In the genomic region with DNA sequence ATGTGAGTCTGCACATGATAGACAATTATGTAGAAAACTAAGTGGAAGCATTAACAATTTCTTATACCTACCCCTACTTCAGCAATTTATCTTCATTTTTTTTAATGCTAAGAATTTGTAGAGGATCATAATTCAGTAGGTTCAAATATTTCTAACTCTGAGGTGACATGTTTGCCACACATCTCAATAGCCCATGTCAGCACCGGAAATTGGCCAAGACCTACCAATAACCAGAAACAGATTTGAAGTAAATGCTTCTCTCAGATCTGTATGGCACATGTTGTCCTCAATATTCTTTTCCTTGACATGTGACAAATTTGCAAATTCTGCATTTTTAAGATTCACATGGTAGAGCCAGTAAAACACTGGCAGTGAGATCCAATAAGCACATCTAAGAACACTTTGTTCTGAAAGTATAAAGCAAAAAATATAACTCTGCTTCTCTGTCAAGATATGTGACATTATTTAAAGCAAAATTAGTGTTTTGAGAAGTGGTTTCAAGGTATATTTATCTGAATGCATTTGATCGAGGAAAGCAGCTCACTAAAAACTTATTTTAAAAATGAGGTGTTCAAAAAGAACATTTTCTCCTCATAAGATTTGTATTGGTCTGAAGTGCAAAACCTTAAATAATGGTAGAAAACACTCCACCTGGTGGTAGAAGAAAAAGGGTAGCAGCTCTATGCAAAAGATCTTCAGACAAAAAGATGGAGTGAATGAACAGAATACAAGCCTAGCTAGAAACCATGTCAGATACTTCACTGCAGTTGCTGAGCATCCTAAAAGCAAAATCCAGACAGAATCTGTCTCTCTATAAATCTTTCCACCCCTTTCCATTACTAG, we compare ENCODE assay signal across 8 cellular contexts.
DNase-seq lines count a peak whose midpoint lies in the region; ATAC-seq, FAIRE-seq and TF ChIP-seq lines count a peak whose summit lies in the region.

No MANE protein-coding gene starts in this region.

- no peaks in the 10 kb centered on the region for H3K79me2 ChIP-seq in HCT116 (ENCODE audit: insufficient read depth, low read length)

- intact Hi-C loops in HCT116 (cut with micrococcal nuclease): loop anchor here (1.0 to 10.0 kb wide), 3 partner anchors 157 to 1632 kb away; no protein-coding TSS in a partner anchor
- intact Hi-C loops in activated CD4-positive, alpha-beta memory T cell treated with anti-CD3 and anti-CD28 coated beads for 36 hours (cut with micrococcal nuclease): loop anchor here (5.0 kb wide), 1 partner anchor 999 kb away; no protein-coding TSS in a partner anchor

- TF ChIP-seq RAD21 in HCT116 (IDR thresholded peaks at IDR 0.05; ENCODE audit: low read depth): peak; percentile 47; the same call in 1 of the 2 replicates

- H3K36me3 Mint-ChIP-seq in activated CD4-positive, alpha-beta memory T cell treated with anti-CD3 and anti-CD28 coated beads for 36 hours: no peaks in the 10 kb centered on the region
- H3K36me3 Mint-ChIP-seq in activated CD8-positive, alpha-beta memory T cell treated with anti-CD3 and anti-CD28 coated beads, Interleukin-2, amount 10 ng/mL, durations not matched to agents 7 days and 5 days: no peaks in the 10 kb centered on the region
- no peaks in the 10 kb centered on the region for H3K36me3 Mint-ChIP-seq in activated CD4-positive, alpha-beta memory T cell treated with anti-CD3 and anti-CD28 coated beads, Interleukin-2, amount 10 ng/mL, durations not matched to agents 7 days and 5 days (ENCODE audit: low read depth)

- H3K27me3 Mint-ChIP-seq in activated CD4-positive, alpha-beta memory T cell treated with anti-CD3 and anti-CD28 coated beads for 36 hours: no peaks in the 10 kb centered on the region
- H3K27me3 Mint-ChIP-seq in activated CD8-positive, alpha-beta memory T cell treated with anti-CD3 and anti-CD28 coated beads, Interleukin-2, amount 10 ng/mL, durations not matched to agents 7 days and 5 days: no peaks in the 10 kb centered on the region
- H3K27me3 Mint-ChIP-seq in activated CD4-positive, alpha-beta memory T cell treated with anti-CD3 and anti-CD28 coated beads, Interleukin-2, amount 10 ng/mL, durations not matched to agents 7 days and 5 days: no peaks in the 10 kb centered on the region

- H3K4me1 ChIP-seq in HCT116 (ENCODE audit: control insufficient read depth in 1 of 2, insufficient read depth in 2 of 2, low read length in 2 of 2): no peaks in the 10 kb centered on the region

- no peaks in the 10 kb centered on the region for H3K4me1 Mint-ChIP-seq in activated CD4-positive, alpha-beta memory T cell treated with anti-CD3 and anti-CD28 coated beads for 36 hours (ENCODE audit: low read depth)
- H3K4me1 Mint-ChIP-seq in activated CD8-positive, alpha-beta memory T cell treated with anti-CD3 and anti-CD28 coated beads, Interleukin-2, amount 10 ng/mL, durations not matched to agents 7 days and 5 days: no peaks in the 10 kb centered on the region
- no peaks in the 10 kb centered on the region for H3K4me1 Mint-ChIP-seq in activated CD4-positive, alpha-beta memory T cell treated with anti-CD3 and anti-CD28 coated beads, Interleukin-2, amount 10 ng/mL, durations not matched to agents 7 days and 5 days

- H3K4me2 ChIP-seq in HCT116 (ENCODE audit: low read length): no peak overlapping the region

- no peak overlapping the region for H3K27ac ChIP-seq in HCT116 (ENCODE audit: low read depth, low read length)

- TF ChIP-seq POLR2A in HCT116 (IDR thresholded peaks at IDR 0.05; ENCODE audit: borderline replicate concordance, extremely low read depth, insufficient read depth, insufficient read length): no peak

- no peak overlapping the region for H3K9ac ChIP-seq in HCT116 (ENCODE audit: low read length)

- no peak overlapping the region for H3K4me3 ChIP-seq in HCT116 (replicated peaks in 1 of 2; ENCODE audit: low read depth in 1 of 2, low read length in 2 of 2)

- POLR2A ChIA-PET in HCT116 (lab: Charles Lee): no interaction called here
- POLR2A ChIA-PET in activated CD4-positive, alpha-beta memory T cell treated with anti-CD3 and anti-CD28 coated beads for 36 hours (lab: Charles Lee): no interaction called here
- POLR2A ChIA-PET in activated CD4-positive, alpha-beta memory T cell treated with anti-CD3 and anti-CD28 coated beads, Interleukin-2, amount 10 ng/mL, durations not matched to agents 7 days and 5 days (lab: Charles Lee): no interaction called here

- no peak overlapping the region for H3K27ac Mint-ChIP-seq in activated CD4-positive, alpha-beta memory T cell treated with anti-CD3 and anti-CD28 coated beads for 36 hours
- H3K27ac Mint-ChIP-seq in activated CD8-positive, alpha-beta memory T cell treated with anti-CD3 and anti-CD28 coated beads, Interleukin-2, amount 10 ng/mL, durations not matched to agents 7 days and 5 days: no peak overlapping the region
- H3K27ac Mint-ChIP-seq in activated CD4-positive, alpha-beta memory T cell treated with anti-CD3 and anti-CD28 coated beads, Interleukin-2, amount 10 ng/mL, durations not matched to agents 7 days and 5 days: no peak overlapping the region

- H3K9me3 Mint-ChIP-seq in activated CD4-positive, alpha-beta memory T cell treated with anti-CD3 and anti-CD28 coated beads for 36 hours: no peaks in the 10 kb centered on the region
- no peaks in the 10 kb centered on the region for H3K9me3 Mint-ChIP-seq in activated CD8-positive, alpha-beta memory T cell treated with anti-CD3 and anti-CD28 coated beads, Interleukin-2, amount 10 ng/mL, durations not matched to agents 7 days and 5 days (ENCODE audit: low read depth)
- H3K9me3 Mint-ChIP-seq in activated CD4-positive, alpha-beta memory T cell treated with anti-CD3 and anti-CD28 coated beads, Interleukin-2, amount 10 ng/mL, durations not matched to agents 7 days and 5 days: peaks cover 2% of the 10 kb centered on the region

- H4K20me1 ChIP-seq in HCT116 (ENCODE audit: insufficient read depth): no peaks in the 10 kb centered on the region

- no peaks in the 10 kb centered on the region for H3K36me3 ChIP-seq in HCT116 (ENCODE audit: control insufficient read depth in 1 of 2, insufficient read depth in 2 of 2, low read length in 2 of 2)

- ATAC-seq in HCT116: peak; percentile 67
- no peak for ATAC-seq in HG03039 (IDR thresholded peaks at IDR 0.05; ENCODE audit: unreplicated experiment)
- no peak for ATAC-seq in activated CD8-positive, alpha-beta memory T cell treated with anti-CD3 and anti-CD28 coated beads, Interleukin-2, amount 10 ng/mL, durations not matched to agents 7 days and 5 days

- H2AFZ ChIP-seq in HCT116 (ENCODE audit: low read depth, low read length, poor library complexity, severe bottlenecking): peak overlapping the region; percentile 75

- no peaks in the 10 kb centered on the region for H3K27me3 ChIP-seq in HCT116 (ENCODE audit: insufficient read depth, low read length)

- peak; percentile 23 for FAIRE-seq in G401.6 (lab: Jason Lieb, UNC)

- BruUV-seq in HCT116 (replicated peaks; lab: Mats Ljungman, UMichigan): no TSS peak

- RAD21 ChIA-PET in HCT116 (lab: Charles Lee; ENCODE audit: low non-redundant PET in 1 of 2, low total read pairs in 2 of 2, uncharacterized antibody in 2 of 2, unreplicated experiment in 2 of 2): interaction anchor here (0.8 to 0.9 kb wide), 2 partner anchors 494 to 495 kb away, joined by 4 to 5 read pairs; no protein-coding TSS in a partner anchor

- in situ Hi-C loops in SK-MEL-5 (cut with HindIII; ENCODE audit: low pct_unique_long_range_greater_than_20kb, low sequenced_read_pairs): no loop called here

- peak; percentile 57 to 67 (median 58); a peak in 5 of 6 replicates for TF ChIP-seq CTCF in HCT116 (IDR thresholded peaks at IDR 0.05 in 2 of 3, conservative IDR thresholded peaks at IDR 0.05 in 1 of 3; ENCODE audit: borderline replicate concordance in 1 of 3, insufficient read depth in 1 of 3, low read depth in 2 of 3, low read length in 2 of 3)

- H3K4me3 Mint-ChIP-seq in activated CD4-positive, alpha-beta memory T cell treated with anti-CD3 and anti-CD28 coated beads for 36 hours: no peak overlapping the region
- H3K4me3 Mint-ChIP-seq in activated CD8-positive, alpha-beta memory T cell treated with anti-CD3 and anti-CD28 coated beads, Interleukin-2, amount 10 ng/mL, durations not matched to agents 7 days and 5 days: no peak overlapping the region
- no peak overlapping the region for H3K4me3 Mint-ChIP-seq in activated CD4-positive, alpha-beta memory T cell treated with anti-CD3 and anti-CD28 coated beads, Interleukin-2, amount 10 ng/mL, durations not matched to agents 7 days and 5 days

- DNase-seq in HCT116 (ENCODE audit: low read depth, low spot score) (peak; percentile 12), SK-MEL-5 (ENCODE audit: low read depth, low spot score) (peak; percentile 49), kidney glomerular epithelial cell (lab: John Stamatoyannopoulos, UW) (peak; percentile 27)
- no peak for DNase-seq in activated CD4-positive, alpha-beta memory T cell treated with anti-CD3 and anti-CD28 coated beads for 36 hours
- DNase-seq in activated CD8-positive, alpha-beta memory T cell treated with anti-CD3 and anti-CD28 coated beads, Interleukin-2, amount 10 ng/mL, durations not matched to agents 7 days and 5 days: no peak
- no peak for DNase-seq in activated CD4-positive, alpha-beta memory T cell treated with anti-CD3 and anti-CD28 coated beads, Interleukin-2, amount 10 ng/mL, durations not matched to agents 7 days and 5 days

- H3K9me3 ChIP-seq in HCT116 (ENCODE audit: control insufficient read depth in 1 of 2, insufficient read depth in 1 of 2, low read depth in 1 of 2, low read length in 2 of 2): no peaks in the 10 kb centered on the region

- CTCF ChIA-PET in HCT116 (lab: Charles Lee): interaction anchor here (0.9 to 3.3 kb wide), 10 partner anchors 10 to 1633 kb away, joined by 3 to 50 read pairs (median 4); no protein-coding TSS in a partner anchor
- CTCF ChIA-PET in activated CD4-positive, alpha-beta memory T cell treated with anti-CD3 and anti-CD28 coated beads for 36 hours (lab: Charles Lee): no interaction called here
- CTCF ChIA-PET in activated CD8-positive, alpha-beta memory T cell treated with anti-CD3 and anti-CD28 coated beads, Interleukin-2, amount 10 ng/mL, durations not matched to agents 7 days and 5 days (lab: Charles Lee): no interaction called here
- CTCF ChIA-PET in activated CD4-positive, alpha-beta memory T cell treated with anti-CD3 and anti-CD28 coated beads, Interleukin-2, amount 10 ng/mL, durations not matched to agents 7 days and 5 days (lab: Charles Lee): no interaction called here

- no peaks in the 10 kb centered on the region for H3K9me2 ChIP-seq in HCT116 (ENCODE audit: insufficient read depth)

TF ChIP-seq in HCT116, 20 proteins besides CTCF, POLR2A, EP300 and RAD21:
- TF ChIP-seq EZH2 (IDR thresholded peaks at IDR 0.05) (no peak), SRF (IDR thresholded peaks at IDR 0.05; ENCODE audit: low read depth) (no peak), POLR2AphosphoS5 (IDR thresholded peaks at IDR 0.05; ENCODE audit: low read depth, low read length) (no peak), ZFX (IDR thresholded peaks at IDR 0.05) (no peak), JUND (IDR thresholded peaks at IDR 0.05) (no peak)

Comparison
In these comparisons a context has a peak if more than half of its experiments do, and no peak if none do; other contexts are left out.
1. DNase-seq: peak in HCT116 (single experiment), SK-MEL-5 (single experiment) and kidney glomerular epithelial cell (single experiment); none in activated CD4-positive, alpha-beta memory T cell treated with anti-CD3 and anti-CD28 coated beads for 36 hours (single experiment), activated CD8-positive, alpha-beta memory T cell treated with anti-CD3 and anti-CD28 coated beads, Interleukin-2, amount 10 ng/mL, durations not matched to agents 7 days and 5 days (single experiment) and activated CD4-positive, alpha-beta memory T cell treated with anti-CD3 and anti-CD28 coated beads, Interleukin-2, amount 10 ng/mL, durations not matched to agents 7 days and 5 days (single experiment).